ENCODE assay signal across 11 cellular contexts in the genomic region with DNA sequence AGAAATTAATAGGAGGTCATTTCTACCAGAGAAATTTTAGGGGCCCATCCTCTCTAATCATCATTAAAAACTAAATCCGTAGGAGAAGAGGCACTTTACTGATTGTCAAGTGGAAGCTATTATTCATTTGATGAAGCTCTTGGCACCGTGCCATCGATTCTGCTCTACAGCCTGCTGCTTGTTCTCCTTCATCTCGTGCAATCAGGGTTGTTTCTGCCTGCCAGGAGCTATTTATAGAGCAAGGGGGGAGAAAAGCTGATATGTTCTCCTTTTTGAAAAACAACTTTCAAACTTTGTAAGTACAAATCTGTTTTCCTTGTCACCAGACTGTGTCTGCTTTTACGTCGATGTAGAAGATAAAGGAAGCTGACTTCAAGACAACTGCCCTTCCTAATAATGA.
DNase-seq lines count a peak whose midpoint lies in the region; TF ChIP-seq lines count a peak whose summit lies in the region.
"Had no signal": no experiment of that assay in that cellular context is flagged by ENCODE, and none has a peak within 500 bp of the region (broad histone marks: within the 10 kb centered on the region; RNA-seq: fewer than 3 reads in every experiment).

No MANE protein-coding gene starts in this region.

- in situ Hi-C loops in SK-MEL-5 (cut with HindIII; ENCODE audit: low pct_unique_long_range_greater_than_20kb, low sequenced_read_pairs): no loop called here
- in situ Hi-C loops in GM13976 (cut with MboI; ENCODE audit: low sequenced_read_pairs, unreplicated experiment): no loop called here

- H3K4me2 ChIP-seq in DOHH2 (ENCODE audit: low read length): peak overlapping the region; percentile 53

- H3K27ac ChIP-seq in DOHH2 (ENCODE audit: low read depth, low read length): no peak overlapping the region
- H3K27ac ChIP-seq: uterus had no signal

- no peaks in the 10 kb centered on the region for H3F3A ChIP-seq in DOHH2 (ENCODE audit: control insufficient read depth, insufficient read depth)

- H3K36me3 ChIP-seq in DOHH2 (ENCODE audit: control insufficient read depth, low read length): no peaks in the 10 kb centered on the region
- H3K36me3 ChIP-seq: uterus had no signal

- TF ChIP-seq CTCF in DOHH2 (IDR thresholded peaks at IDR 0.05; ENCODE audit: low read depth, low read length, poor library complexity, severe bottlenecking) (no peak), GM13976 (IDR thresholded peaks at IDR 0.05; ENCODE audit: borderline replicate concordance, control extremely low read depth, extremely low read depth, insufficient read depth, missing control alignments) (no peak)

- H3K4me1 ChIP-seq in DOHH2 (ENCODE audit: control insufficient read depth, low read length): peaks cover 15% of the 10 kb centered on the region
- H3K4me1 ChIP-seq: uterus had no signal

- no peaks in the 10 kb centered on the region for H3K9me3 ChIP-seq in DOHH2 (ENCODE audit: control insufficient read depth, insufficient read depth, low read length)
- H3K9me3 ChIP-seq: uterus had no signal

- no peaks in the 10 kb centered on the region for H3K27me3 ChIP-seq in DOHH2 (ENCODE audit: control insufficient read depth, low read length)
- H3K27me3 ChIP-seq: uterus had no signal

- no peaks in the 10 kb centered on the region for H4K20me1 ChIP-seq in DOHH2 (ENCODE audit: control insufficient read depth, insufficient read depth, low read depth, low read length)

- H3K79me2 ChIP-seq in DOHH2 (ENCODE audit: control insufficient read depth, low read length): no peaks in the 10 kb centered on the region

- H3K9me2 ChIP-seq in DOHH2 (replicated peaks; ENCODE audit: control insufficient read depth, low read length): no peaks in the 10 kb centered on the region

- DNase-seq in NCI-H1417 treated with DMSO at 0.1 percent for 48 hours (lab: John Stamatoyannopoulos, UW) (peak; percentile 91), SK-MEL-5 (ENCODE audit: low read depth, low spot score) (peak; percentile 54), myocyte (ENCODE audit: low read depth) (peak; percentile 7), GM13976 (ENCODE audit: low spot score) (no peak), iPS-NIHi7 (ENCODE audit: extremely low spot score) (no peak)
- DNase-seq in stimulated activated CD4-positive, alpha-beta T cell treated with anti-CD3 and anti-CD28 coated beads, Interleukin-12 subunit alpha, Interleukin-12 subunit beta, amount 100 ng/mL, for 4 hours: no peak
- no peak for DNase-seq in stimulated activated naive CD4-positive, alpha-beta T cell (lab: John Stamatoyannopoulos, UW)
- DNase-seq: activated effector memory CD4-positive, alpha-beta T cell treated with anti-CD3 and anti-CD28 coated beads, Interleukin-2, amount 50 U/mL, for 16 hours; uterus had no signal

- peak overlapping the region; percentile 30 for H3K4me3 ChIP-seq in DOHH2 (ENCODE audit: low read length)
- H3K4me3 ChIP-seq: lung, uterus had no signal

Comparison
In these comparisons a context has a peak if more than half of its experiments do, and no peak if none do; other contexts are left out.
1. DNase-seq: peak in NCI-H1417 treated with DMSO at 0.1 percent for 48 hours (single experiment), SK-MEL-5 (single experiment) and myocyte (single experiment); none in GM13976 (single experiment), iPS-NIHi7 (single experiment), stimulated activated CD4-positive, alpha-beta T cell treated with anti-CD3 and anti-CD28 coated beads, Interleukin-12 subunit alpha, Interleukin-12 subunit beta, amount 100 ng/mL, for 4 hours (single experiment) and stimulated activated naive CD4-positive, alpha-beta T cell (0 of 6).